17 cellular contexts compared by ENCODE assay signal in genomic region chr2:52844701-52845423, GRCh38.
"Had no signal": no experiment of that assay in that cellular context is flagged by ENCODE, and none has a peak within 500 bp of the region (broad histone marks: within the 10 kb centered on the region; RNA-seq: fewer than 3 reads in every experiment).

No MANE protein-coding gene starts in this region.

- H3K27me3 ChIP-seq: adrenal gland, gastroesophageal sphincter, heart right ventricle had no signal

- H3K27ac Mint-ChIP-seq: activated CD8-positive, alpha-beta memory T cell treated with anti-CD3 and anti-CD28 coated beads, Interleukin-2, amount 10 ng/mL, durations not matched to agents 7 days and 5 days; activated naive CD4-positive, alpha-beta T cell treated with anti-CD3 and anti-CD28 coated beads, Interleukin-2, amount 10 ng/mL, durations not matched to agents 7 days and 5 days; activated T-cell treated with anti-CD3 and anti-CD28 coated beads, Interleukin-2, amount 50 U/mL, for 24 hours; naive thymus-derived CD8-positive, alpha-beta T cell had no signal

- ATAC-seq: activated CD8-positive, alpha-beta memory T cell treated with anti-CD3 and anti-CD28 coated beads, Interleukin-2, amount 10 ng/mL, durations not matched to agents 7 days and 5 days; gastroesophageal sphincter; heart right ventricle; naive thymus-derived CD8-positive, alpha-beta T cell; right cardiac atrium; stimulated activated naive CD8-positive, alpha-beta T cell treated with anti-CD3 and anti-CD28 coated beads, Interleukin-15, Interleukin-2, amounts not matched to agents 100 U/mL and 50 U/mL, for 24 hours had no signal

- DNase-seq: activated CD4-positive, alpha-beta T cell treated with anti-CD3 and anti-CD28 coated beads for 1 hour; activated CD4-positive, alpha-beta T cell treated with anti-CD3 and anti-CD28 coated beads, Interleukin-2, amount 50 U/mL, for 48 hours; activated CD8-positive, alpha-beta memory T cell treated with anti-CD3 and anti-CD28 coated beads, Interleukin-2, amount 10 ng/mL, durations not matched to agents 7 days and 5 days; activated naive CD4-positive, alpha-beta T cell treated with anti-CD3 and anti-CD28 coated beads, Interleukin-2, amount 10 ng/mL, durations not matched to agents 7 days and 5 days; activated T-cell treated with anti-CD3 and anti-CD28 coated beads, Interleukin-2, amount 50 U/mL, for 24 hours; adrenal gland; effector CD8-positive, alpha-beta T cell; heart right ventricle; left ventricle myocardium inferior; naive thymus-derived CD8-positive, alpha-beta T cell; nucleus accumbens; right cardiac atrium; stimulated activated naive CD8-positive, alpha-beta T cell treated with anti-CD3 and anti-CD28 coated beads, Interleukin-15, Interleukin-2, amounts not matched to agents 100 U/mL and 50 U/mL, for 24 hours; T-helper 1 cell; trophoblast cell had no signal

- H3K4me2 ChIP-seq: smooth muscle cell had no signal

- H3K4me3 ChIP-seq: adrenal gland, gastroesophageal sphincter, heart right ventricle, left ventricle myocardium inferior, smooth muscle cell had no signal

- H3K4me1 Mint-ChIP-seq: activated CD8-positive, alpha-beta memory T cell treated with anti-CD3 and anti-CD28 coated beads, Interleukin-2, amount 10 ng/mL, durations not matched to agents 7 days and 5 days; activated naive CD4-positive, alpha-beta T cell treated with anti-CD3 and anti-CD28 coated beads, Interleukin-2, amount 10 ng/mL, durations not matched to agents 7 days and 5 days; naive thymus-derived CD8-positive, alpha-beta T cell had no signal

- H3K4me3 Mint-ChIP-seq: activated CD8-positive, alpha-beta memory T cell treated with anti-CD3 and anti-CD28 coated beads, Interleukin-2, amount 10 ng/mL, durations not matched to agents 7 days and 5 days; activated naive CD4-positive, alpha-beta T cell treated with anti-CD3 and anti-CD28 coated beads, Interleukin-2, amount 10 ng/mL, durations not matched to agents 7 days and 5 days; activated T-cell treated with anti-CD3 and anti-CD28 coated beads, Interleukin-2, amount 50 U/mL, for 24 hours; naive thymus-derived CD8-positive, alpha-beta T cell had no signal

- H3K4me1 ChIP-seq: adrenal gland, gastroesophageal sphincter, heart right ventricle, left ventricle myocardium inferior had no signal

- H3K36me3 Mint-ChIP-seq: activated CD8-positive, alpha-beta memory T cell treated with anti-CD3 and anti-CD28 coated beads, Interleukin-2, amount 10 ng/mL, durations not matched to agents 7 days and 5 days; activated naive CD4-positive, alpha-beta T cell treated with anti-CD3 and anti-CD28 coated beads, Interleukin-2, amount 10 ng/mL, durations not matched to agents 7 days and 5 days; naive thymus-derived CD8-positive, alpha-beta T cell had no signal

- H3K27ac ChIP-seq: adrenal gland, gastroesophageal sphincter, heart right ventricle, left ventricle myocardium inferior had no signal

- H3K9me3 ChIP-seq: adrenal gland, gastroesophageal sphincter had no signal

- H3K27me3 Mint-ChIP-seq: activated CD8-positive, alpha-beta memory T cell treated with anti-CD3 and anti-CD28 coated beads, Interleukin-2, amount 10 ng/mL, durations not matched to agents 7 days and 5 days; activated naive CD4-positive, alpha-beta T cell treated with anti-CD3 and anti-CD28 coated beads, Interleukin-2, amount 10 ng/mL, durations not matched to agents 7 days and 5 days; activated T-cell treated with anti-CD3 and anti-CD28 coated beads, Interleukin-2, amount 50 U/mL, for 24 hours; naive thymus-derived CD8-positive, alpha-beta T cell had no signal

- H3K36me3 ChIP-seq: adrenal gland, gastroesophageal sphincter, heart right ventricle, left ventricle myocardium inferior had no signal
